26 cellular contexts compared by ENCODE assay signal in genomic region chr2:234394450-234394849, GRCh38.
DNase-seq lines count a peak whose midpoint lies in the region; ATAC-seq and TF ChIP-seq lines count a peak whose summit lies in the region.
"Had no signal": no experiment of that assay in that cellular context is flagged by ENCODE, and none has a peak within 500 bp of the region (broad histone marks: within the 10 kb centered on the region; RNA-seq: fewer than 3 reads in every experiment).

No MANE protein-coding gene starts in this region.

- H3K4me1 ChIP-seq in OCI-LY7 (ENCODE audit: insufficient read depth, low read length, poor library complexity, severe bottlenecking): peaks cover 4% of the 10 kb centered on the region
- H3K4me1 ChIP-seq: left ventricle myocardium inferior, Peyer's patch, prostate gland, uterus had no signal

- intact Hi-C loops in OCI-LY7 (cut with micrococcal nuclease; ENCODE audit: unreplicated experiment): no loop called here

- peak overlapping the region; percentile 45 for H3K27ac Mint-ChIP-seq in activated CD8-positive, alpha-beta memory T cell treated with anti-CD3 and anti-CD28 coated beads, Interleukin-2, amount 10 ng/mL, durations not matched to agents 7 days and 5 days
- H3K27ac Mint-ChIP-seq in activated naive CD8-positive, alpha-beta T cell treated with anti-CD3 and anti-CD28 coated beads for 36 hours: peak overlapping the region; percentile 55
- H3K27ac Mint-ChIP-seq in stimulated activated naive B cell treated with anti-CD40 and anti-IgM and Interleukin-4, amounts not matched to agents 10 μg/mL and 1 μg/mL and 100 μg/mL, for 72 hours: no peak overlapping the region

- H3K4me3 Mint-ChIP-seq in activated CD8-positive, alpha-beta memory T cell treated with anti-CD3 and anti-CD28 coated beads, Interleukin-2, amount 10 ng/mL, durations not matched to agents 7 days and 5 days: no peak overlapping the region
- no peak overlapping the region for H3K4me3 Mint-ChIP-seq in activated naive CD8-positive, alpha-beta T cell treated with anti-CD3 and anti-CD28 coated beads for 36 hours
- H3K4me3 Mint-ChIP-seq in stimulated activated naive B cell treated with anti-CD40 and anti-IgM and Interleukin-4, amounts not matched to agents 10 μg/mL and 1 μg/mL and 100 μg/mL, for 72 hours: no peak overlapping the region
- H3K4me3 Mint-ChIP-seq: activated T-cell treated with anti-CD3 and anti-CD28 coated beads, Interleukin-2, amount 50 U/mL, for 4 hours had no signal

- H3K9me3 ChIP-seq in OCI-LY7 (ENCODE audit: low read length): no peaks in the 10 kb centered on the region
- H3K9me3 ChIP-seq: left ventricle myocardium inferior, Peyer's patch, prostate gland, uterus had no signal

- no TSS peak for BruUV-seq in OCI-LY7 (replicated peaks; lab: Mats Ljungman, UMichigan)

- no peak for DNase-seq in activated CD8-positive, alpha-beta memory T cell treated with anti-CD3 and anti-CD28 coated beads, Interleukin-2, amount 10 ng/mL, durations not matched to agents 7 days and 5 days
- no peak for DNase-seq in activated CD8-positive, alpha-beta memory T cell treated with anti-CD3 and anti-CD28 coated beads, Interleukin-2, amount 50 U/mL, for 4 hours
- DNase-seq in OCI-LY7 (ENCODE audit: low spot score) (no peak), KG1 (lab: John Stamatoyannopoulos, UW) (no peak), Kasumi-1 (lab: John Stamatoyannopoulos, UW) (no peak)
- DNase-seq in activated naive CD8-positive, alpha-beta T cell treated with anti-CD3 and anti-CD28 coated beads for 36 hours: no peak
- no peak for DNase-seq in stimulated activated naive B cell treated with anti-CD40 and anti-IgM and Interleukin-4, amounts not matched to agents 10 μg/mL and 1 μg/mL and 100 μg/mL, for 72 hours
- DNase-seq: activated T-cell treated with anti-CD3 and anti-CD28 coated beads, Interleukin-2, amount 50 U/mL, for 4 hours; AML-193; islet precursor cell; left ventricle myocardium inferior; mesendoderm; NCI-H2029 treated with DMSO at 0.1 percent for 48 hours; NCI-H2227 treated with DMSO at 0.1 percent for 48 hours; NCI-H526 treated with DMSO at 0.1 percent for 48 hours; nucleus accumbens; Peyer's patch; SHP77 treated with DMSO at 0.1 percent for 48 hours; stimulated activated CD4-positive, alpha-beta T cell treated with anti-CD3 and anti-CD28 coated beads, Interleukin-12 subunit alpha, Interleukin-12 subunit beta, amount 100 ng/mL, for 4 hours; stimulated activated CD4-positive, alpha-beta T cell treated with anti-CD3 and anti-CD28 coated beads, Interleukin-4, amount 100 ng/mL, for 4 hours; stimulated activated naive CD4-positive, alpha-beta T cell treated with Interleukin-2 at 50 U/mL for 16 hours; uterus had no signal

- peaks cover 47% of the 10 kb centered on the region for H3K4me1 Mint-ChIP-seq in activated CD8-positive, alpha-beta memory T cell treated with anti-CD3 and anti-CD28 coated beads, Interleukin-2, amount 10 ng/mL, durations not matched to agents 7 days and 5 days
- H3K4me1 Mint-ChIP-seq in activated naive CD8-positive, alpha-beta T cell treated with anti-CD3 and anti-CD28 coated beads for 36 hours: peaks cover 57% of the 10 kb centered on the region
- H3K4me1 Mint-ChIP-seq in stimulated activated naive B cell treated with anti-CD40 and anti-IgM and Interleukin-4, amounts not matched to agents 10 μg/mL and 1 μg/mL and 100 μg/mL, for 72 hours: peaks cover 30 to 60% of the 10 kb centered on the region in 2 donors

- no peaks in the 10 kb centered on the region for H3K9me2 ChIP-seq in OCI-LY7 (ENCODE audit: insufficient read depth, low read length)

- no peaks in the 10 kb centered on the region for H3K79me2 ChIP-seq in OCI-LY7 (ENCODE audit: insufficient read depth, low read depth, low read length)

- peaks cover 10% of the 10 kb centered on the region for H3K36me3 Mint-ChIP-seq in activated CD8-positive, alpha-beta memory T cell treated with anti-CD3 and anti-CD28 coated beads, Interleukin-2, amount 10 ng/mL, durations not matched to agents 7 days and 5 days
- peaks cover 4% of the 10 kb centered on the region for H3K36me3 Mint-ChIP-seq in activated naive CD8-positive, alpha-beta T cell treated with anti-CD3 and anti-CD28 coated beads for 36 hours
- no peaks in the 10 kb centered on the region for H3K36me3 Mint-ChIP-seq in stimulated activated naive B cell treated with anti-CD40 and anti-IgM and Interleukin-4, amounts not matched to agents 10 μg/mL and 1 μg/mL and 100 μg/mL, for 72 hours

- POLR2A ChIA-PET in OCI-LY7 (lab: Charles Lee): interaction anchor here (0.9 to 1.3 kb wide), 3 partner anchors 18 to 52 kb away, joined by 3 to 5 read pairs (median 4); no protein-coding TSS in a partner anchor

- 0 out of 2 replicates have a peak overlapping the region, but pooled peaks have one; percentile 3 for H2AFZ ChIP-seq in OCI-LY7 (ENCODE audit: low read length)

- H3K4me3 ChIP-seq in OCI-LY7 (ENCODE audit: low read depth, low read length, poor library complexity, severe bottlenecking): no peak overlapping the region
- H3K4me3 ChIP-seq: left ventricle myocardium inferior, Peyer's patch, prostate gland, uterus had no signal

- CTCF ChIA-PET in activated CD8-positive, alpha-beta memory T cell treated with anti-CD3 and anti-CD28 coated beads, Interleukin-2, amount 10 ng/mL, durations not matched to agents 7 days and 5 days (lab: Charles Lee): no interaction called here
- CTCF ChIA-PET in OCI-LY7 (lab: Charles Lee; ENCODE audit: unreplicated experiment): no interaction called here

- H3K4me2 ChIP-seq in OCI-LY7 (ENCODE audit: low read length): no peak overlapping the region

- no peaks in the 10 kb centered on the region; the same call in 1 of the 2 replicates for H3K36me3 ChIP-seq in OCI-LY7 (ENCODE audit: insufficient read depth, low read length)
- H3K36me3 ChIP-seq: left ventricle myocardium inferior, Peyer's patch, prostate gland, uterus had no signal

- no peak overlapping the region for H3K27ac ChIP-seq in OCI-LY7 (ENCODE audit: low read depth, low read length, poor library complexity, severe bottlenecking)
- H3K27ac ChIP-seq: epithelial cell of prostate, left ventricle myocardium inferior, Peyer's patch, prostate gland, uterus had no signal

- H3K27me3 Mint-ChIP-seq in activated CD8-positive, alpha-beta memory T cell treated with anti-CD3 and anti-CD28 coated beads, Interleukin-2, amount 10 ng/mL, durations not matched to agents 7 days and 5 days: no peaks in the 10 kb centered on the region
- no peaks in the 10 kb centered on the region for H3K27me3 Mint-ChIP-seq in activated naive CD8-positive, alpha-beta T cell treated with anti-CD3 and anti-CD28 coated beads for 36 hours
- peaks cover 7 to 21% of the 10 kb centered on the region in 2 donors for H3K27me3 Mint-ChIP-seq in stimulated activated naive B cell treated with anti-CD40 and anti-IgM and Interleukin-4, amounts not matched to agents 10 μg/mL and 1 μg/mL and 100 μg/mL, for 72 hours

- H4K20me1 ChIP-seq in OCI-LY7 (ENCODE audit: insufficient read depth, low read length): no peaks in the 10 kb centered on the region

- ATAC-seq in activated CD8-positive, alpha-beta memory T cell treated with anti-CD3 and anti-CD28 coated beads, Interleukin-2, amount 10 ng/mL, durations not matched to agents 7 days and 5 days: no peak
- ATAC-seq in stimulated activated naive B cell treated with anti-CD40 and anti-IgM and Interleukin-4, amounts not matched to agents 10 μg/mL and 1 μg/mL and 100 μg/mL, for 72 hours (replicated peaks): peak; percentile 31 to 33
- no peak for ATAC-seq in HG02763 (IDR thresholded peaks at IDR 0.05; ENCODE audit: unreplicated experiment)
- ATAC-seq: activated T-cell treated with anti-CD3 and anti-CD28 coated beads, Interleukin-2, amount 50 U/mL, for 4 hours; sciatic nerve had no signal

- TF ChIP-seq CTCF in OCI-LY7 (conservative IDR thresholded peaks at IDR 0.05; ENCODE audit: low read length): no peak

- no peaks in the 10 kb centered on the region for H3K9me3 Mint-ChIP-seq in activated CD8-positive, alpha-beta memory T cell treated with anti-CD3 and anti-CD28 coated beads, Interleukin-2, amount 10 ng/mL, durations not matched to agents 7 days and 5 days (ENCODE audit: low read depth)
- peaks cover 1% of the 10 kb centered on the region for H3K9me3 Mint-ChIP-seq in activated naive CD8-positive, alpha-beta T cell treated with anti-CD3 and anti-CD28 coated beads for 36 hours
- H3K9me3 Mint-ChIP-seq in stimulated activated naive B cell treated with anti-CD40 and anti-IgM and Interleukin-4, amounts not matched to agents 10 μg/mL and 1 μg/mL and 100 μg/mL, for 72 hours: peaks cover 0 to 2% of the 10 kb centered on the region in 2 donors
- H3K9me3 Mint-ChIP-seq: activated T-cell treated with anti-CD3 and anti-CD28 coated beads, Interleukin-2, amount 50 U/mL, for 4 hours had no signal

Comparison
In these comparisons a context has a peak if more than half of its experiments do, and no peak if none do; other contexts are left out.
1. ATAC-seq: peak in stimulated activated naive B cell treated with anti-CD40 and anti-IgM and Interleukin-4, amounts not matched to agents 10 μg/mL and 1 μg/mL and 100 μg/mL, for 72 hours (2 of 2); none in activated CD8-positive, alpha-beta memory T cell treated with anti-CD3 and anti-CD28 coated beads, Interleukin-2, amount 10 ng/mL, durations not matched to agents 7 days and 5 days (single experiment) and HG02763 (single experiment).